9 cellular contexts compared by ENCODE assay signal in genomic region chr10:6423004-6423403, GRCh38.
DNase-seq lines count a peak whose midpoint lies in the region; ATAC-seq lines count a peak whose summit lies in the region.
"Had no signal": no experiment of that assay in that cellular context is flagged by ENCODE, and none has a peak within 500 bp of the region (broad histone marks: within the 10 kb centered on the region; RNA-seq: fewer than 3 reads in every experiment).

No MANE protein-coding gene starts in this region.

- peaks cover 5% of the 10 kb centered on the region for H3K4me1 Mint-ChIP-seq in activated CD4-positive, alpha-beta T cell treated with anti-CD3 and anti-CD28 coated beads, Interleukin-2, amount 10 ng/mL, durations not matched to agents 7 days and 5 days
- peaks cover 36% of the 10 kb centered on the region for H3K4me1 Mint-ChIP-seq in activated T-cell treated with anti-CD3 and anti-CD28 coated beads, Interleukin-2, amount 50 U/mL, for 72 hours (ENCODE audit: low read depth)
- H3K4me1 Mint-ChIP-seq in naive thymus-derived CD4-positive, alpha-beta T cell = peaks cover 0 to 15% (median 6%) of the 10 kb centered on the region in 7 donors

- H3K4me1 ChIP-seq in naive thymus-derived CD4-positive, alpha-beta T cell (ENCODE audit: control insufficient read depth in 2 of 2, insufficient read depth in 2 of 2, low read length in 2 of 2) = no peaks in the 10 kb centered on the region

- H3K27me3 ChIP-seq in naive thymus-derived CD4-positive, alpha-beta T cell (ENCODE audit: control insufficient read depth in 2 of 2, insufficient read depth in 2 of 2, low read length in 2 of 2) = no peaks in the 10 kb centered on the region

- H3K9me3 ChIP-seq in naive thymus-derived CD4-positive, alpha-beta T cell (ENCODE audit: control insufficient read depth in 2 of 3, low read length in 3 of 3) = no peaks in the 10 kb centered on the region

- no peak overlapping the region for H3K27ac Mint-ChIP-seq in activated CD4-positive, alpha-beta T cell treated with anti-CD3 and anti-CD28 coated beads, Interleukin-2, amount 10 ng/mL, durations not matched to agents 7 days and 5 days
- H3K27ac Mint-ChIP-seq in activated T-cell treated with anti-CD3 and anti-CD28 coated beads, Interleukin-2, amount 50 U/mL, for 72 hours = peak overlapping the region; percentile 67
- H3K27ac Mint-ChIP-seq in naive thymus-derived CD4-positive, alpha-beta T cell = peak overlapping the region in 7 of 9 donors; percentile 23 to 83 (median 40)

- H3K4me3 ChIP-seq in naive thymus-derived CD4-positive, alpha-beta T cell (ENCODE audit: low read length) = no peak overlapping the region

- no peak overlapping the region for H3K27ac ChIP-seq in naive thymus-derived CD4-positive, alpha-beta T cell (ENCODE audit: low read depth, low read length)

- POLR2A ChIA-PET in activated CD4-positive, alpha-beta T cell treated with anti-CD3 and anti-CD28 coated beads, Interleukin-2, amount 10 ng/mL, durations not matched to agents 7 days and 5 days (lab: Charles Lee) = no interaction called here
- POLR2A ChIA-PET in naive thymus-derived CD4-positive, alpha-beta T cell (lab: Charles Lee) = no interaction called here

- intact Hi-C loops in naive thymus-derived CD4-positive, alpha-beta T cell (cut with micrococcal nuclease) = no loop called here

- DNase-seq in activated CD4-positive, alpha-beta T cell treated with anti-CD3 and anti-CD28 coated beads for 4 hours = peak; percentile 35 to 53
- no peak for DNase-seq in activated CD4-positive, alpha-beta T cell treated with anti-CD3 and anti-CD28 coated beads, Interleukin-2, amount 10 ng/mL, durations not matched to agents 7 days and 5 days
- DNase-seq in activated T-cell treated with anti-CD3 and anti-CD28 coated beads, Interleukin-2, amount 50 U/mL, for 72 hours = peak; percentile 60 to 64
- peak in 1 of 9 donors; percentile 36 for DNase-seq in naive thymus-derived CD4-positive, alpha-beta T cell
- DNase-seq in stimulated activated CD8-positive, alpha-beta memory T cell treated with anti-CD3 and anti-CD28 coated beads, Interleukin-7, amount 100 ng/mL, for 48 hours (ENCODE audit: extremely low read depth in 1 of 2, low read depth in 1 of 2) = peak; percentile 33 to 65
- DNase-seq in HK-2 (ENCODE audit: unreplicated experiment) (no peak), SHP77 (lab: John Stamatoyannopoulos, UW) (no peak), MV-4-11 (lab: John Stamatoyannopoulos, UW) (no peak)
- DNase-seq: NCI-H748 treated with DMSO at 0.1 percent for 48 hours had no signal

- no peak overlapping the region for H3K4me3 Mint-ChIP-seq in activated CD4-positive, alpha-beta T cell treated with anti-CD3 and anti-CD28 coated beads, Interleukin-2, amount 10 ng/mL, durations not matched to agents 7 days and 5 days
- H3K4me3 Mint-ChIP-seq in activated T-cell treated with anti-CD3 and anti-CD28 coated beads, Interleukin-2, amount 50 U/mL, for 72 hours = peak overlapping the region; percentile 25 to 53
- H3K4me3 Mint-ChIP-seq in naive thymus-derived CD4-positive, alpha-beta T cell = no peak overlapping the region

- no peaks in the 10 kb centered on the region for H3K27me3 Mint-ChIP-seq in activated CD4-positive, alpha-beta T cell treated with anti-CD3 and anti-CD28 coated beads, Interleukin-2, amount 10 ng/mL, durations not matched to agents 7 days and 5 days
- H3K27me3 Mint-ChIP-seq in activated T-cell treated with anti-CD3 and anti-CD28 coated beads, Interleukin-2, amount 50 U/mL, for 72 hours (ENCODE audit: low read depth) = no peaks in the 10 kb centered on the region
- H3K27me3 Mint-ChIP-seq in naive thymus-derived CD4-positive, alpha-beta T cell = no peaks in the 10 kb centered on the region

- CTCF ChIA-PET in activated CD4-positive, alpha-beta T cell treated with anti-CD3 and anti-CD28 coated beads, Interleukin-2, amount 10 ng/mL, durations not matched to agents 7 days and 5 days (lab: Charles Lee) = interaction anchor here (0.6 to 1.3 kb wide), 2 partner anchors 12 to 1252 kb away, joined by 3 to 7 read pairs; no protein-coding TSS in a partner anchor
- CTCF ChIA-PET in naive thymus-derived CD4-positive, alpha-beta T cell (lab: Charles Lee) = interaction anchor here (1.0 kb wide), 1 partner anchor 23 kb away, joined by 4 read pairs; no protein-coding TSS in a partner anchor

- peaks cover 0 to 31% (median 7%) of the 10 kb centered on the region in 3 experiments for H3K36me3 ChIP-seq in naive thymus-derived CD4-positive, alpha-beta T cell (ENCODE audit: control insufficient read depth in 2 of 3, insufficient read depth in 3 of 3, low read length in 3 of 3)

- peaks cover 34% of the 10 kb centered on the region for H3K36me3 Mint-ChIP-seq in activated CD4-positive, alpha-beta T cell treated with anti-CD3 and anti-CD28 coated beads, Interleukin-2, amount 10 ng/mL, durations not matched to agents 7 days and 5 days (ENCODE audit: low read depth)
- peaks cover 0 to 6% of the 10 kb centered on the region in 2 donors for H3K36me3 Mint-ChIP-seq in activated T-cell treated with anti-CD3 and anti-CD28 coated beads, Interleukin-2, amount 50 U/mL, for 72 hours (ENCODE audit: insufficient read depth in 2 of 2)
- peaks cover 23 to 51% (median 30%) of the 10 kb centered on the region in 5 donors for H3K36me3 Mint-ChIP-seq in naive thymus-derived CD4-positive, alpha-beta T cell

- ATAC-seq in activated T-cell treated with anti-CD3 and anti-CD28 coated beads, Interleukin-2, amount 50 U/mL, for 72 hours (replicated peaks in 1 of 2) = peak; percentile 92 to 95
- no peak for ATAC-seq in naive thymus-derived CD4-positive, alpha-beta T cell

- H3K9me3 Mint-ChIP-seq in activated CD4-positive, alpha-beta T cell treated with anti-CD3 and anti-CD28 coated beads, Interleukin-2, amount 10 ng/mL, durations not matched to agents 7 days and 5 days = no peaks in the 10 kb centered on the region
- H3K9me3 Mint-ChIP-seq in activated T-cell treated with anti-CD3 and anti-CD28 coated beads, Interleukin-2, amount 50 U/mL, for 72 hours = no peaks in the 10 kb centered on the region
- H3K9me3 Mint-ChIP-seq in naive thymus-derived CD4-positive, alpha-beta T cell = peaks cover 0 to 3% (median 0%) of the 10 kb centered on the region in 11 donors

Comparison
In these comparisons a context has a peak if more than half of its experiments do, and no peak if none do; other contexts are left out.
1. DNase-seq: peak in activated CD4-positive, alpha-beta T cell treated with anti-CD3 and anti-CD28 coated beads for 4 hours (2 of 2), activated T-cell treated with anti-CD3 and anti-CD28 coated beads, Interleukin-2, amount 50 U/mL, for 72 hours (2 of 2) and stimulated activated CD8-positive, alpha-beta memory T cell treated with anti-CD3 and anti-CD28 coated beads, Interleukin-7, amount 100 ng/mL, for 48 hours (2 of 2); none in activated CD4-positive, alpha-beta T cell treated with anti-CD3 and anti-CD28 coated beads, Interleukin-2, amount 10 ng/mL, durations not matched to agents 7 days and 5 days (single experiment), HK-2 (single experiment), SHP77 (0 of 2) and MV-4-11 (single experiment).
2. H3K4me3 Mint-ChIP-seq: peak in activated T-cell treated with anti-CD3 and anti-CD28 coated beads, Interleukin-2, amount 50 U/mL, for 72 hours (2 of 2); none in activated CD4-positive, alpha-beta T cell treated with anti-CD3 and anti-CD28 coated beads, Interleukin-2, amount 10 ng/mL, durations not matched to agents 7 days and 5 days (single experiment) and naive thymus-derived CD4-positive, alpha-beta T cell (0 of 10).